In genomic region chr1:101820080-101820479, GRCh38 we compare ENCODE assay signal across 8 cellular contexts.
DNase-seq lines count a peak whose midpoint lies in the region; ATAC-seq, FAIRE-seq and TF ChIP-seq lines count a peak whose summit lies in the region.

No MANE protein-coding gene starts in this region.

- intact Hi-C loops in adrenal gland (cut with DNase I), result no loop called here
- intact Hi-C loops in HepG2 (cut with micrococcal nuclease; ENCODE audit: unreplicated experiment), result loop anchor here (1.0 kb wide), 1 partner anchor 371 kb away; no protein-coding TSS in a partner anchor
- intact Hi-C loops in posterior vena cava (cut with DNase I), result no loop called here

- WGBS in adrenal gland, 4 donors, result 10 to 35% (median 29%) methylated on average over 1 of the region's 1 CpG
- 5% methylated on average over 1 of the region's 1 CpG for WGBS in HepG2 (ENCODE audit: low lambda C conversion rate)

- POLR2A ChIA-PET in HepG2 (lab: Yijun Ruan, JAX), result no interaction called here

- no peak overlapping the region for H3K4me3 ChIP-seq in adrenal gland
- no peak overlapping the region for H3K4me3 ChIP-seq in HepG2 (replicated peaks in 1 of 3; ENCODE audit: insufficient read depth in 1 of 3, low read depth in 2 of 3, low read length in 3 of 3)

- DNase-seq in NCI-H1105 (lab: John Stamatoyannopoulos, UW) (peak; percentile 62), adrenal gland (no peak), HepG2 (ENCODE audit: low spot score) (peak; percentile 20), posterior vena cava (ENCODE audit: low spot score) (no peak)
- DNase-seq in activated effector memory CD4-positive, alpha-beta T cell treated with anti-CD3 and anti-CD28 coated beads, Interleukin-2, amount 50 U/mL, for 16 hours, result no peak

- H4K20me1 ChIP-seq in HepG2 (ENCODE audit: insufficient read depth, low read length), result no peaks in the 10 kb centered on the region

- in situ Hi-C loops in HepG2 (cut with HindIII; ENCODE audit: extremely low pct_ligation_motif_present, low pct_unique_long_range_greater_than_20kb), result no loop called here

- BruUV-seq in HepG2 (replicated peaks; lab: Mats Ljungman, UMichigan), result no TSS peak

- TF ChIP-seq CTCF in adrenal gland (IDR thresholded peaks at IDR 0.05), result peak in 4 of 6 experiments; percentile 19 to 47 (median 24)
- peak; percentile 43 for TF ChIP-seq CTCF in HepG2 (CRISPR knock-in tag; IDR thresholded peaks at IDR 0.05)

- H3K79me2 ChIP-seq in HepG2 (ENCODE audit: insufficient read depth, low read length), result no peaks in the 10 kb centered on the region

- peak; percentile 61 for ATAC-seq in GM18870 (IDR thresholded peaks at IDR 0.05; ENCODE audit: unreplicated experiment)
- peak; percentile 69 for ATAC-seq in HepG2
- no peak for ATAC-seq in GM21723 (IDR thresholded peaks at IDR 0.05; ENCODE audit: unreplicated experiment)
- no peak for ATAC-seq in GM21825 (IDR thresholded peaks at IDR 0.05; ENCODE audit: unreplicated experiment)

- H3K9ac ChIP-seq in HepG2 (ENCODE audit: insufficient read depth, low read depth, low read length), result no peak overlapping the region

- no peak for TF ChIP-seq POLR2A in adrenal gland (IDR thresholded peaks at IDR 0.05)
- TF ChIP-seq POLR2A in HepG2 (IDR thresholded peaks at IDR 0.05; ENCODE audit: insufficient read depth in 1 of 2, low read depth in 2 of 2, low read length in 2 of 2), result no peak

- H3K9me3 ChIP-seq in adrenal gland (replicated peaks in 1 of 3), result no peaks in the 10 kb centered on the region
- H3K9me3 ChIP-seq in HepG2 (ENCODE audit: low read length), result no peaks in the 10 kb centered on the region

- FAIRE-seq in HepG2 (lab: Jason Lieb, UNC), result no peak

- H3K27ac ChIP-seq in adrenal gland (no peak overlapping the region), HepG2 (ENCODE audit: extremely low read length, insufficient read depth, low read length) (no peak overlapping the region)

- H3K4me2 ChIP-seq in HepG2 (ENCODE audit: low read depth, low read length), result no peak overlapping the region

- H3K4me1 ChIP-seq in adrenal gland (replicated peaks in 1 of 2) (no peaks in the 10 kb centered on the region), HepG2 (ENCODE audit: insufficient read depth, low read length) (no peaks in the 10 kb centered on the region)

- H3K36me3 ChIP-seq in adrenal gland (replicated peaks in 1 of 2), result no peaks in the 10 kb centered on the region
- no peaks in the 10 kb centered on the region for H3K36me3 ChIP-seq in HepG2 (replicated peaks in 1 of 2; ENCODE audit: control insufficient read depth in 1 of 2, insufficient read depth in 2 of 2, low read length in 2 of 2)

- TF ChIP-seq RAD21 in HepG2 (CRISPR knock-in tag; IDR thresholded peaks at IDR 0.05), result no peak

- H3K27me3 ChIP-seq in adrenal gland (no peaks in the 10 kb centered on the region), HepG2 (ENCODE audit: control insufficient read depth in 1 of 2, insufficient read depth in 2 of 2, low read length in 2 of 2) (no peaks in the 10 kb centered on the region)

- no peak for TF ChIP-seq EP300 in HepG2 (IDR thresholded peaks at IDR 0.05; ENCODE audit: low read depth in 2 of 2, low read length in 2 of 2)
- TF ChIP-seq EP300 in HepG2 (CRISPR knock-in tag; IDR thresholded peaks at IDR 0.05; ENCODE audit: borderline replicate concordance), result no peak

- H2AFZ ChIP-seq in HepG2 (ENCODE audit: low read length), result no peak overlapping the region

- CTCF ChIA-PET in HepG2 (lab: Yijun Ruan, JAX; ENCODE audit: low intra/inter-chr PET ratio, low total read pairs), result interaction anchor here (1.3 kb wide), 1 partner anchor 372 kb away, joined by 3 read pairs; no protein-coding TSS in a partner anchor

TF ChIP-seq in HepG2, 621 proteins besides CTCF, POLR2A, EP300 and RAD21:
- no peak for TF ChIP-seq SMYD3 (CRISPR knock-in tag; IDR thresholded peaks at IDR 0.05)
- TF ChIP-seq ZNF790 (CRISPR knock-in tag; IDR thresholded peaks at IDR 0.05; ENCODE audit: borderline replicate concordance), result no peak
- no peak for TF ChIP-seq ZNF75D (CRISPR knock-in tag; IDR thresholded peaks at IDR 0.05; ENCODE audit: borderline replicate concordance)
- TF ChIP-seq MXD4 (CRISPR knock-in tag; IDR thresholded peaks at IDR 0.05), result no peak
- no peak for TF ChIP-seq HDAC6 (IDR thresholded peaks at IDR 0.05; ENCODE audit: low read depth, low read length)
- TF ChIP-seq AHDC1 (CRISPR knock-in tag; IDR thresholded peaks at IDR 0.05; ENCODE audit: borderline replicate concordance), result no peak
- peak; percentile 32; the same call in 1 of the 2 replicates for TF ChIP-seq SMC3 (IDR thresholded peaks at IDR 0.05; ENCODE audit: low read length)
- no peak for TF ChIP-seq PCBP1 (IDR thresholded peaks at IDR 0.05; ENCODE audit: borderline replicate concordance, low read depth, low read length)
- TF ChIP-seq TIGD3 (CRISPR knock-in tag; IDR thresholded peaks at IDR 0.05; ENCODE audit: borderline replicate concordance), result no peak
- no peak for TF ChIP-seq TCF12 (IDR thresholded peaks at IDR 0.05)
- no peak for TF ChIP-seq TCF12 (CRISPR knock-in tag; IDR thresholded peaks at IDR 0.05)
- peak; percentile 61 for TF ChIP-seq STAG1 (CRISPR knock-in tag; IDR thresholded peaks at IDR 0.05)
- TF ChIP-seq KDM5A (IDR thresholded peaks at IDR 0.05; ENCODE audit: borderline replicate concordance, low read length), result no peak

Comparison
In these comparisons a context has a peak if more than half of its experiments do, and no peak if none do; other contexts are left out.
1. ATAC-seq: peak in GM18870 (single experiment) and HepG2 (single experiment); none in GM21723 (single experiment) and GM21825 (single experiment).
2. DNase-seq: peak in NCI-H1105 (single experiment) and HepG2 (single experiment); none in adrenal gland (0 of 7), activated effector memory CD4-positive, alpha-beta T cell treated with anti-CD3 and anti-CD28 coated beads, Interleukin-2, amount 50 U/mL, for 16 hours (single experiment) and posterior vena cava (single experiment).